In the genomic region with DNA sequence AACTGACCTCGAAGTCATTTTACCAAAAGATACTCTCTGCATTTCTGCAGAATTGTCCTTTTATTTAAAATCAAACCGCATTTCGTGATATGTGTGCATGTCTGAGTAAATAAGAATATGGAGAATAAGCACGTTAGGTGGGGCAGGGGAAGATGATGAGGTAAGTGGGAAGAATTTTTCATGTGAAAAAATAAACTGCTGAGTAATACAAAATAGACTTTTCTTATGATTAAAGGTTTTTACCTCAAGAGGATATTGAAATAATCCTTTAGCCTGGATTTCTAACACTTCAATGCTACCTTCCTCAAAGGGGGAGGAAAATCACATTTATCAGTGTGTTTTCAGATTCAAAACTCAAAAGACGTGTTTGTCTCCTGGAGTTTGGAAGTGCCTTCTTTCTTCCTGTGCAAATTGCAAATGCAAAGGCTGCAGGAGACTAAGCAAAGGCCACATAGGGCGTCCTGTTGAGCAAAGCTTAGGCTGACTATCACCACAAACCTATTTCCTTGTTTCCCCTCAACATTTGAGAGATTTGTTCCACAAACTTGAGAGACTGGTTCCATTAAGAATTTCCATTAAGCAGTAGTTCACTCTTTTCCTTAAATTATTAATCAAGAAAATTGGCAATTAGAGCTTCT, we compare ENCODE assay signal across 30 cellular contexts.
"Had no signal": no experiment of that assay in that cellular context is flagged by ENCODE, and none has a peak within 500 bp of the region (broad histone marks: within the 10 kb centered on the region; RNA-seq: fewer than 3 reads in every experiment).

No MANE protein-coding gene starts in this region.

- H3K4me1 Mint-ChIP-seq: activated CD8-positive, alpha-beta memory T cell treated with anti-CD3 and anti-CD28 coated beads, Interleukin-2, amount 10 ng/mL, durations not matched to agents 7 days and 5 days; activated naive CD4-positive, alpha-beta T cell treated with anti-CD3 and anti-CD28 coated beads, Interleukin-2, amount 50 U/mL, for 24 hours; nephron; T-helper 17 cell had no signal

- DNase-seq: activated CD4-positive, alpha-beta T cell treated with anti-CD3 and anti-CD28 coated beads for 1 hour; activated CD4-positive, alpha-beta T cell treated with anti-CD3 and anti-CD28 coated beads, Interleukin-2, amount 50 U/mL, for 1 hour; activated CD8-positive, alpha-beta memory T cell treated with anti-CD3 and anti-CD28 coated beads, Interleukin-2, amount 10 ng/mL, durations not matched to agents 7 days and 5 days; activated CD8-positive, alpha-beta T cell treated with anti-CD3 and anti-CD28 coated beads, Interleukin-2, amount 10 ng/mL, durations not matched to agents 7 days and 5 days; activated T-cell treated with anti-CD3 and anti-CD28 coated beads, Interleukin-2, amount 50 U/mL, for 48 hours; central memory CD4-positive, alpha-beta T cell; esophagus squamous epithelium; foreskin melanocyte; heart right ventricle; islet precursor cell; left ventricle myocardium inferior; ovary; stimulated activated CD4-positive, alpha-beta T cell treated with anti-CD3 and anti-CD28 coated beads, Interleukin-12 subunit alpha, Interleukin-12 subunit beta, amount 100 ng/mL, for 4 hours; stimulated activated CD4-positive, alpha-beta T cell treated with anti-CD3 and anti-CD28 coated beads, Interleukin-4, amount 100 ng/mL, for 1 hour; stimulated activated naive CD8-positive, alpha-beta T cell treated with anti-CD3 and anti-CD28 coated beads, Interleukin-15, Interleukin-2, amounts not matched to agents 100 U/mL and 50 U/mL, for 24 hours; T-helper 17 cell; T1000; testis; transverse colon had no signal

- H3K36me3 Mint-ChIP-seq: activated CD8-positive, alpha-beta memory T cell treated with anti-CD3 and anti-CD28 coated beads, Interleukin-2, amount 10 ng/mL, durations not matched to agents 7 days and 5 days; activated naive CD4-positive, alpha-beta T cell treated with anti-CD3 and anti-CD28 coated beads, Interleukin-2, amount 50 U/mL, for 24 hours had no signal

- H3K27ac ChIP-seq: breast epithelium, epithelial cell of prostate, esophagus squamous epithelium, heart right ventricle, left ventricle myocardium inferior, ovary, skin epidermis, testis, transverse colon had no signal

- H3K4me3 ChIP-seq: breast epithelium, esophagus squamous epithelium, heart right ventricle, left ventricle myocardium inferior, lung, ovary, skin epidermis, testis, transverse colon had no signal

- H3K9me3 ChIP-seq: esophagus squamous epithelium, ovary, testis, transverse colon had no signal

- H3K4me1 ChIP-seq: breast epithelium, esophagus squamous epithelium, heart right ventricle, left ventricle myocardium inferior, testis, transverse colon had no signal

- H3K27ac Mint-ChIP-seq: activated CD8-positive, alpha-beta memory T cell treated with anti-CD3 and anti-CD28 coated beads, Interleukin-2, amount 10 ng/mL, durations not matched to agents 7 days and 5 days; activated CD8-positive, alpha-beta T cell treated with anti-CD3 and anti-CD28 coated beads, Interleukin-2, amount 10 ng/mL, durations not matched to agents 7 days and 5 days; activated naive CD4-positive, alpha-beta T cell treated with anti-CD3 and anti-CD28 coated beads, Interleukin-2, amount 50 U/mL, for 24 hours; activated T-helper 2 cell treated with anti-CD3 and anti-CD28 coated beads, Interferon-gamma antibody, Interleukin-2, Interleukin-4, amounts not matched to agents 10 μg/mL and 5 μg/mL and 100 μg/mL, durations not matched to agents 14 hours and 24 hours and 36 hours; dendritic cell treated with granulocyte-macrophage colony-stimulating factor and Interleukin-4, amounts not matched to agents 40 ng/mL and 50 ng/mL, for 4 days; nephron; progenitor cell of endocrine pancreas; T-helper 17 cell had no signal

- H3K4me3 Mint-ChIP-seq: activated CD8-positive, alpha-beta memory T cell treated with anti-CD3 and anti-CD28 coated beads, Interleukin-2, amount 10 ng/mL, durations not matched to agents 7 days and 5 days; activated CD8-positive, alpha-beta T cell treated with anti-CD3 and anti-CD28 coated beads, Interleukin-2, amount 10 ng/mL, durations not matched to agents 7 days and 5 days; activated naive CD4-positive, alpha-beta T cell treated with anti-CD3 and anti-CD28 coated beads, Interleukin-2, amount 50 U/mL, for 24 hours; dendritic cell treated with granulocyte-macrophage colony-stimulating factor and Interleukin-4, amounts not matched to agents 40 ng/mL and 50 ng/mL, for 4 days; nephron; T-helper 17 cell had no signal

- FAIRE-seq: urothelium cell line had no signal

- H3K27me3 Mint-ChIP-seq: activated CD8-positive, alpha-beta memory T cell treated with anti-CD3 and anti-CD28 coated beads, Interleukin-2, amount 10 ng/mL, durations not matched to agents 7 days and 5 days; dendritic cell treated with granulocyte-macrophage colony-stimulating factor and Interleukin-4, amounts not matched to agents 40 ng/mL and 50 ng/mL, for 4 days; progenitor cell of endocrine pancreas; T-helper 17 cell had no signal

- H3K36me3 ChIP-seq: breast epithelium, esophagus squamous epithelium, heart right ventricle, left ventricle myocardium inferior, ovary, transverse colon had no signal

- ATAC-seq: activated CD8-positive, alpha-beta memory T cell treated with anti-CD3 and anti-CD28 coated beads, Interleukin-2, amount 10 ng/mL, durations not matched to agents 7 days and 5 days; activated CD8-positive, alpha-beta T cell treated with anti-CD3 and anti-CD28 coated beads, Interleukin-2, amount 10 ng/mL, durations not matched to agents 7 days and 5 days; heart right ventricle; sciatic nerve; stimulated activated naive CD8-positive, alpha-beta T cell treated with anti-CD3 and anti-CD28 coated beads, Interleukin-15, Interleukin-2, amounts not matched to agents 100 U/mL and 50 U/mL, for 24 hours; T-helper 17 cell had no signal

- H3K27me3 ChIP-seq: breast epithelium, esophagus squamous epithelium, heart right ventricle, testis, transverse colon had no signal
